29 cellular contexts compared by ENCODE assay signal in genomic region chr1:219862366-219862765, GRCh38.
DNase-seq lines count a peak whose midpoint lies in the region; ATAC-seq, FAIRE-seq and TF ChIP-seq lines count a peak whose summit lies in the region.
"Had no signal": no experiment of that assay in that cellular context is flagged by ENCODE, and none has a peak within 500 bp of the region (broad histone marks: within the 10 kb centered on the region; RNA-seq: fewer than 3 reads in every experiment).

No MANE protein-coding gene starts in this region.

- FAIRE-seq in K562 (lab: Jason Lieb, UNC), result no peak
- FAIRE-seq: A204.1, A549, D721Med had no signal

- peak; percentile 51; the same call in 2 of the 3 replicates for ATAC-seq in K562
- no peak for ATAC-seq in left lobe of liver
- ATAC-seq: A549; CD8-positive, alpha-beta T cell had no signal

- no peaks in the 10 kb centered on the region for H3K9me1 ChIP-seq in K562 (ENCODE audit: control insufficient read depth, insufficient read depth, low read length)

- H3K9me3 ChIP-seq in K562 (replicated peaks; ENCODE audit: control insufficient read depth, insufficient read depth, low read depth, low read length), result peaks cover 2% of the 10 kb centered on the region; the same call in 1 of the 2 replicates
- H3K9me3 ChIP-seq: A549; BE2C; BLaER1; BLaER1 treated with 17β-estradiol and CSF1 and Interleukin-3, amounts not matched to agents 10 nM and 100 nM; Caco-2 had no signal

- H3K4me1 ChIP-seq in K562 (replicated peaks in 1 of 2; ENCODE audit: control insufficient read depth in 2 of 2, insufficient read depth in 2 of 2, low read length in 2 of 2), result no peaks in the 10 kb centered on the region; a peak in 2 of 5 replicates
- H3K4me1 ChIP-seq: A549; BE2C; BLaER1; BLaER1 treated with 17β-estradiol and CSF1 and Interleukin-3, amounts not matched to agents 10 nM and 100 nM; Caco-2 had no signal

- H3K4me2 ChIP-seq in K562 (ENCODE audit: insufficient read depth, low read length), result no peak overlapping the region
- H3K4me2 ChIP-seq: A549; BLaER1; BLaER1 treated with 17β-estradiol and CSF1 and Interleukin-3, amounts not matched to agents 10 nM and 100 nM had no signal

- TF ChIP-seq EP300 in K562 (IDR thresholded peaks at IDR 0.05; ENCODE audit: low read length), result no peak

- in situ Hi-C loops in K562 (cut with MboI), result no loop called here

- no peak overlapping the region for H3K4me3 ChIP-seq in K562
- H3K4me3 ChIP-seq: A549; BLaER1; BLaER1 treated with 17β-estradiol and CSF1 and Interleukin-3, amounts not matched to agents 10 nM and 100 nM had no signal

- no peaks in the 10 kb centered on the region for H3K36me3 ChIP-seq in K562 (ENCODE audit: control insufficient read depth, insufficient read depth, low read length)
- H3K36me3 ChIP-seq: BE2C; BLaER1; BLaER1 treated with 17β-estradiol and CSF1 and Interleukin-3, amounts not matched to agents 10 nM and 100 nM had no signal

- intact Hi-C loops in K562 (cut with micrococcal nuclease), result no loop called here

- POLR2A ChIA-PET in K562 (lab: Yijun Ruan, JAX), result interaction anchor here (0.6 to 0.9 kb wide), 2 partner anchors 10 to 32 kb away, joined by 3 read pairs; no protein-coding TSS in a partner anchor

- no peak overlapping the region for H3K27ac ChIP-seq in K562 (ENCODE audit: extremely low read depth, low read depth, low read length)
- H3K27ac ChIP-seq: 22Rv1; A549; BLaER1; BLaER1 treated with 17β-estradiol and CSF1 and Interleukin-3, amounts not matched to agents 10 nM and 100 nM; C4-2B had no signal

- no peak for TF ChIP-seq CTCF in K562 (IDR thresholded peaks at IDR 0.05 in 2 of 3, conservative IDR thresholded peaks at IDR 0.05 in 1 of 3; ENCODE audit: insufficient read depth in 2 of 3, low read depth in 1 of 3, low read length in 3 of 3)

- WGBS in K562 (ENCODE audit: insufficient coverage, low coverage, missing lambda C conversion rate), result 50% methylated on average over 1 of the region's 1 CpG

- no peak for TF ChIP-seq RAD21 in K562 (CRISPR knock-in tag; conservative IDR thresholded peaks at IDR 0.05 in 1 of 2, IDR thresholded peaks at IDR 0.05 in 1 of 2)

- H3K79me2 ChIP-seq in K562 (ENCODE audit: control insufficient read depth, insufficient read depth, low read length), result no peaks in the 10 kb centered on the region

- CTCF ChIA-PET in K562 (lab: Yijun Ruan, JAX; ENCODE audit: low intra/inter-chr PET ratio), result no interaction called here

- no peaks in the 10 kb centered on the region for H4K20me1 ChIP-seq in K562 (replicated peaks; ENCODE audit: control insufficient read depth, insufficient read depth, low read length)
- H4K20me1 ChIP-seq: BLaER1; BLaER1 treated with 17β-estradiol and CSF1 and Interleukin-3, amounts not matched to agents 10 nM and 100 nM had no signal

- DNase-seq in K562 (ENCODE audit: extremely low read depth in 1 of 4, low spot score in 3 of 4) (no peak), left lobe of liver (ENCODE audit: low spot score) (no peak)
- DNase-seq: 8988T; ACHN; AML-193; BE2C; C1 segment of cervical spinal cord; Caco-2; Calu3; CD4-positive, alpha-beta memory T cell; CD4-positive, alpha-beta T cell; CD4-positive, CD25-positive, alpha-beta regulatory T cell; CD8-positive, alpha-beta memory T cell; CD8-positive, alpha-beta T cell; COR-L47; DMS 273 treated with DMSO at 0.1 percent for 48 hours; DMS153; DMS53; DMS79; DMS79 treated with DMSO at 0.1 percent for 48 hours; DND-41; EL had no signal

- TF ChIP-seq POLR2A in K562 (conservative IDR thresholded peaks at IDR 0.05), result no peak

- H2AFZ ChIP-seq in K562 (ENCODE audit: low read depth, low read length), result no peak overlapping the region; the same call in 1 of the 2 replicates

- no peaks in the 10 kb centered on the region for H3K27me3 ChIP-seq in K562 (ENCODE audit: control insufficient read depth in 2 of 2, insufficient read depth in 2 of 2, low read length in 2 of 2)
- H3K27me3 ChIP-seq: BE2C; BLaER1; BLaER1 treated with 17β-estradiol and CSF1 and Interleukin-3, amounts not matched to agents 10 nM and 100 nM had no signal

- BruUV-seq in K562 (replicated peaks; lab: Mats Ljungman, UMichigan), result no TSS peak

- H3K9ac ChIP-seq in K562 (ENCODE audit: insufficient read depth in 1 of 2, low read depth in 2 of 2, low read length in 2 of 2), result no peak overlapping the region
- H3K9ac ChIP-seq: BLaER1; BLaER1 treated with 17β-estradiol and CSF1 and Interleukin-3, amounts not matched to agents 10 nM and 100 nM had no signal

TF ChIP-seq in K562, 482 proteins besides CTCF, POLR2A, EP300 and RAD21:
- TF ChIP-seq E2F1 (CRISPR knock-in tag; IDR thresholded peaks at IDR 0.05) (no peak), PKNOX1 (IDR thresholded peaks at IDR 0.05) (peak; percentile 59), ZNF347 (CRISPR knock-in tag; IDR thresholded peaks at IDR 0.05; ENCODE audit: low read depth) (no peak), SIN3A (IDR thresholded peaks at IDR 0.05; ENCODE audit: borderline replicate concordance in 2 of 2, control insufficient read depth in 1 of 2, low read depth in 2 of 2, low read length in 2 of 2) (no peak)
